ENCODE assay signal across 1 cellular context in genomic region chr6:43253401-43253800, GRCh38.
TF ChIP-seq lines count a peak whose summit lies in the region.

No MANE protein-coding gene starts in this region.

TF ChIP-seq in K562, 482 proteins besides CTCF, POLR2A, EP300 and RAD21:
- no peak for TF ChIP-seq NCOA4 (IDR thresholded peaks at IDR 0.05; ENCODE audit: partially characterized antibody)
- TF ChIP-seq CXXC5 (CRISPR knock-in tag; IDR thresholded peaks at IDR 0.05): no peak
- TF ChIP-seq, protein P1, sequence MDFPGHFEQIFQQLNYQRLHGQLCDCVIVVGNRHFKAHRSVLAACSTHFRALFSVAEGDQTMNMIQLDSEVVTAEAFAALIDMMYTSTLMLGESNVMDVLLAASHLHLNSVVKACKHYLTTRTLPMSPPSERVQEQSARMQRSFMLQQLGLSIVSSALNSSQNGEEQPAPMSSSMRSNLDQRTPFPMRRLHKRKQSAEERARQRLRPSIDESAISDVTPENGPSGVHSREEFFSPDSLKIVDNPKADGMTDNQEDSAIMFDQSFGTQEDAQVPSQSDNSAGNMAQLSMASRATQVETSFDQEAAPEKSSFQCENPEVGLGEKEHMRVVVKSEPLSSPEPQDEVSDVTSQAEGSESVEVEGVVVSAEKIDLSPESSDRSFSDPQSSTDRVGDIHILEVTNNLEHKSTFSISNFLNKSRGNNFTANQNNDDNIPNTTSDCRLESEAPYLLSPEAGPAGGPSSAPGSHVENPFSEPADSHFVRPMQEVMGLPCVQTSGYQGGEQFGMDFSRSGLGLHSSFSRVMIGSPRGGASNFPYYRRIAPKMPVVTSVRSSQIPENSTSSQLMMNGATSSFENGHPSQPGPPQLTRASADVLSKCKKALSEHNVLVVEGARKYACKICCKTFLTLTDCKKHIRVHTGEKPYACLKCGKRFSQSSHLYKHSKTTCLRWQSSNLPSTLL (IDR thresholded peaks at IDR 0.05): no peak
- no peak for TF ChIP-seq CREB3L1 (IDR thresholded peaks at IDR 0.05; ENCODE audit: borderline replicate concordance, low read depth)
- TF ChIP-seq ZHX1 (conservative IDR thresholded peaks at IDR 0.05; ENCODE audit: low read length): no peak
- TF ChIP-seq ZKSCAN3 (CRISPR knock-in tag; IDR thresholded peaks at IDR 0.05): no peak
- TF ChIP-seq CBFA2T2 (conservative IDR thresholded peaks at IDR 0.05): no peak
- TF ChIP-seq SLC30A9 (CRISPR knock-in tag; IDR thresholded peaks at IDR 0.05): no peak
- TF ChIP-seq TFAM (CRISPR knock-in tag; conservative IDR thresholded peaks at IDR 0.05): no peak
- no peak for TF ChIP-seq TCF15 (CRISPR knock-in tag; IDR thresholded peaks at IDR 0.05)
- no peak for TF ChIP-seq NCOA2 (IDR thresholded peaks at IDR 0.05; ENCODE audit: partially characterized antibody in 2 of 2)
- TF ChIP-seq CHD4 (IDR thresholded peaks at IDR 0.05; ENCODE audit: insufficient read depth, insufficient replicate concordance, low read depth, low read length, poor library complexity, severe bottlenecking): no peak
TF ChIP-seq in K562: peak in this region for 0.
